Comparison of ENCODE assay signal across 21 cellular contexts in the genomic region with DNA sequence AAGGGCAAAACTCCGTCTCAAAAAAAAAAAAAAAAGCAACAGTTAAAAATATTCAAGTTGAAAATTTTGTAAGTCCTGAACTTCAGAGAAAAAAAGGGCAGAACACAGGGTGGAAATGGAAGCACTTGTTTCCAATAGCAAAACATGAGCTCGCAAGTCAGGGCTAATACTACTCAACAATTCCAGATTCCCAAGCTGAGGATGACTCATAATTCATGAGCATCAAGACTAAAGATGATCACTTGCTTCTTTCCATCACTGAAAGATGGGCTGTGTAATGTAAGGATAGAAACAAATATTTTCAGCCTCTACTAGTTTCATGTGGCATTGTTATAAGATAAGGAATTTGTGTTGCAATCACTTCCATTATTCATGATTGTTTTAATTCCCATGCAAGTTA. TPM values are rescaled to one million over a fixed set of nuclear protein-coding genes. Genes with fewer than 3 reads are reported as not detected.
DNase-seq lines count a peak whose midpoint lies in the region; ATAC-seq and TF ChIP-seq lines count a peak whose summit lies in the region.
"Had no signal": no experiment of that assay in that cellular context is flagged by ENCODE, and none has a peak within 500 bp of the region (broad histone marks: within the 10 kb centered on the region; RNA-seq: fewer than 3 reads in every experiment).

No MANE protein-coding gene starts in this region.

- H3K4me1 ChIP-seq in SK-N-SH (ENCODE audit: control insufficient read depth in 1 of 2, insufficient read depth in 2 of 2, low read depth in 1 of 2, low read length in 1 of 2): no peaks in the 10 kb centered on the region
- no peaks in the 10 kb centered on the region for H3K4me1 ChIP-seq in right atrium auricular region
- H3K4me1 ChIP-seq: BE2C had no signal

- WGBS in SK-N-SH (ENCODE audit: low lambda C conversion rate): 15% methylated on average over 2 of the region's 2 CpGs

- no peak overlapping the region for H3K4me3 Mint-ChIP-seq in T-cell
- H3K4me3 Mint-ChIP-seq: CD4-positive, alpha-beta T cell; H9 had no signal

- H3K27ac Mint-ChIP-seq in T-cell: no peak overlapping the region
- H3K27ac Mint-ChIP-seq: CD4-positive, alpha-beta T cell; H9 had no signal

- no peaks in the 10 kb centered on the region for H3K9me2 ChIP-seq in SK-N-SH

- H3K27ac ChIP-seq in SK-N-SH (ENCODE audit: low read depth in 2 of 2, low read length in 1 of 2) (no peak overlapping the region; a peak in 1 of 4 replicates), right atrium auricular region (no peak overlapping the region)
- H3K27ac ChIP-seq: 22Rv1, PC-9 had no signal

- no peaks in the 10 kb centered on the region for H3K4me1 Mint-ChIP-seq in T-cell

- no peak overlapping the region for H3K4me3 ChIP-seq in SK-N-SH (ENCODE audit: low read depth in 2 of 2, low read length in 1 of 2)
- no peak overlapping the region for H3K4me3 ChIP-seq in fibroblast of mammary gland (ENCODE audit: control insufficient read depth, low read depth, low read length)
- H3K4me3 ChIP-seq in right atrium auricular region: no peak overlapping the region
- H3K4me3 ChIP-seq: PC-9 had no signal

- no peak overlapping the region for H3K9ac ChIP-seq in SK-N-SH

- no peak overlapping the region for H2AFZ ChIP-seq in SK-N-SH (ENCODE audit: low read depth)
- H2AFZ ChIP-seq: PC-9 had no signal

- H3K36me3 Mint-ChIP-seq in T-cell: no peaks in the 10 kb centered on the region

- H3F3A ChIP-seq in SK-N-SH (replicated peaks; ENCODE audit: insufficient read depth): peaks cover 6% of the 10 kb centered on the region

- POLR2A ChIA-PET in SK-N-SH (lab: Yijun Ruan, JAX): no interaction called here
- POLR2A ChIA-PET in T-cell (lab: Charles Lee): no interaction called here

- CTCF ChIA-PET in SK-N-SH (lab: Yijun Ruan, JAX): interaction anchor here (0.7 kb wide), 1 partner anchor 31 kb away, joined by 3 read pairs; no protein-coding TSS in a partner anchor
- CTCF ChIA-PET in T-cell (lab: Charles Lee): no interaction called here

- TF ChIP-seq RAD21 in SK-N-SH (IDR thresholded peaks at IDR 0.05; ENCODE audit: low read length): no peak

- peaks cover 11 to 14% of the 10 kb centered on the region in 2 donors for H3K27me3 Mint-ChIP-seq in T-cell

- no peak for TF ChIP-seq CTCF in SK-N-SH (IDR thresholded peaks at IDR 0.05)
- TF ChIP-seq CTCF in fibroblast of mammary gland (conservative IDR thresholded peaks at IDR 0.05; ENCODE audit: control insufficient read depth, insufficient read depth, low read depth, low read length): no peak
- TF ChIP-seq CTCF in right atrium auricular region (IDR thresholded peaks at IDR 0.05): no peak

- H3K9me3 ChIP-seq in SK-N-SH: no peaks in the 10 kb centered on the region
- H3K9me3 ChIP-seq in right atrium auricular region: no peaks in the 10 kb centered on the region
- H3K9me3 ChIP-seq: BE2C had no signal

- H3K9me3 Mint-ChIP-seq in T-cell: no peaks in the 10 kb centered on the region
- H3K9me3 Mint-ChIP-seq: CD4-positive, alpha-beta T cell; H9 had no signal

- H4K20me1 ChIP-seq in SK-N-SH (ENCODE audit: insufficient read depth): no peaks in the 10 kb centered on the region

- H3K36me3 ChIP-seq in SK-N-SH (replicated peaks in 1 of 2; ENCODE audit: control insufficient read depth in 1 of 2, insufficient read depth in 2 of 2, low read length in 1 of 2): no peaks in the 10 kb centered on the region
- no peaks in the 10 kb centered on the region for H3K36me3 ChIP-seq in right atrium auricular region
- H3K36me3 ChIP-seq: BE2C had no signal

- DNase-seq in DMS53 (lab: John Stamatoyannopoulos, UW) (peak; percentile 20), DMS53 treated with DMSO at 0.1 percent for 48 hours (lab: John Stamatoyannopoulos, UW; ENCODE audit: unreplicated experiment) (no peak), SK-N-SH (no peak), fibroblast of mammary gland (ENCODE audit: low read depth) (peak; percentile 44), NCI-H524 (lab: John Stamatoyannopoulos, UW) (no peak), right atrium auricular region (ENCODE audit: low spot score) (no peak), T-cell (no peak)
- DNase-seq: BE2C; Calu3; CD4-positive, alpha-beta T cell; DMS79 treated with DMSO at 0.1 percent for 48 hours; H9; NCI-H1417 treated with DMSO at 0.1 percent for 48 hours; NCI-H1930; NCI-H510A; NCI-H82; PC-9; T-helper 1 cell had no signal

- no peak for ATAC-seq in GM21447 (IDR thresholded peaks at IDR 0.05; ENCODE audit: unreplicated experiment)
- ATAC-seq in T-cell (replicated peaks in 1 of 4): no peak
- ATAC-seq: Right ventricle myocardium inferior had no signal

- no peak overlapping the region for H3K4me2 ChIP-seq in SK-N-SH
- H3K4me2 ChIP-seq: PC-9 had no signal

- no peaks in the 10 kb centered on the region for H3K79me2 ChIP-seq in SK-N-SH (ENCODE audit: insufficient read depth)

- H3K27me3 ChIP-seq in SK-N-SH (ENCODE audit: insufficient read depth) (no peaks in the 10 kb centered on the region), right atrium auricular region (no peaks in the 10 kb centered on the region)
- H3K27me3 ChIP-seq: BE2C had no signal

- no peak; a peak in 1 of 4 replicates for TF ChIP-seq EP300 in SK-N-SH (IDR thresholded peaks at IDR 0.05; ENCODE audit: borderline replicate concordance in 1 of 2, low read depth in 1 of 2, low read length in 1 of 2)

TF ChIP-seq in SK-N-SH, 30 proteins besides CTCF, POLR2A, EP300 and RAD21:
- TF ChIP-seq, protein P1, sequence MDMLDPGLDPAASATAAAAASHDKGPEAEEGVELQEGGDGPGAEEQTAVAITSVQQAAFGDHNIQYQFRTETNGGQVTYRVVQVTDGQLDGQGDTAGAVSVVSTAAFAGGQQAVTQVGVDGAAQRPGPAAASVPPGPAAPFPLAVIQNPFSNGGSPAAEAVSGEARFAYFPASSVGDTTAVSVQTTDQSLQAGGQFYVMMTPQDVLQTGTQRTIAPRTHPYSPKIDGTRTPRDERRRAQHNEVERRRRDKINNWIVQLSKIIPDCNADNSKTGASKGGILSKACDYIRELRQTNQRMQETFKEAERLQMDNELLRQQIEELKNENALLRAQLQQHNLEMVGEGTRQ (IDR thresholded peaks at IDR 0.05; ENCODE audit: borderline replicate concordance, low read depth, low read length): no peak
- TF ChIP-seq ELF1 (IDR thresholded peaks at IDR 0.05) (no peak), POLR2AphosphoS5 (IDR thresholded peaks at IDR 0.05; ENCODE audit: low read depth, low read length) (no peak; the same call in 1 of the 2 replicates), FOSL2 (IDR thresholded peaks at IDR 0.05; ENCODE audit: borderline replicate concordance, low read depth) (peak; percentile 81; the same call in 1 of the 2 replicates), TCF12 (IDR thresholded peaks at IDR 0.05) (peak; percentile 68), GATA2 (CRISPR knock-in tag; IDR thresholded peaks at IDR 0.05) (no peak), JUND (IDR thresholded peaks at IDR 0.05) (peak; percentile 69)
- TF ChIP-seq, protein P2, sequence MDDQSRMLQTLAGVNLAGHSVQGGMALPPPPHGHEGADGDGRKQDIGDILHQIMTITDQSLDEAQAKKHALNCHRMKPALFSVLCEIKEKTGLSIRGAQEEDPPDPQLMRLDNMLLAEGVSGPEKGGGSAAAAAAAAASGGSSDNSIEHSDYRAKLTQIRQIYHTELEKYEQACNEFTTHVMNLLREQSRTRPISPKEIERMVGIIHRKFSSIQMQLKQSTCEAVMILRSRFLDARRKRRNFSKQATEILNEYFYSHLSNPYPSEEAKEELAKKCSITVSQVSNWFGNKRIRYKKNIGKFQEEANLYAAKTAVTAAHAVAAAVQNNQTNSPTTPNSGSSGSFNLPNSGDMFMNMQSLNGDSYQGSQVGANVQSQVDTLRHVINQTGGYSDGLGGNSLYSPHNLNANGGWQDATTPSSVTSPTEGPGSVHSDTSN (IDR thresholded peaks at IDR 0.05): peak; percentile 86
- TF ChIP-seq, protein P3, sequence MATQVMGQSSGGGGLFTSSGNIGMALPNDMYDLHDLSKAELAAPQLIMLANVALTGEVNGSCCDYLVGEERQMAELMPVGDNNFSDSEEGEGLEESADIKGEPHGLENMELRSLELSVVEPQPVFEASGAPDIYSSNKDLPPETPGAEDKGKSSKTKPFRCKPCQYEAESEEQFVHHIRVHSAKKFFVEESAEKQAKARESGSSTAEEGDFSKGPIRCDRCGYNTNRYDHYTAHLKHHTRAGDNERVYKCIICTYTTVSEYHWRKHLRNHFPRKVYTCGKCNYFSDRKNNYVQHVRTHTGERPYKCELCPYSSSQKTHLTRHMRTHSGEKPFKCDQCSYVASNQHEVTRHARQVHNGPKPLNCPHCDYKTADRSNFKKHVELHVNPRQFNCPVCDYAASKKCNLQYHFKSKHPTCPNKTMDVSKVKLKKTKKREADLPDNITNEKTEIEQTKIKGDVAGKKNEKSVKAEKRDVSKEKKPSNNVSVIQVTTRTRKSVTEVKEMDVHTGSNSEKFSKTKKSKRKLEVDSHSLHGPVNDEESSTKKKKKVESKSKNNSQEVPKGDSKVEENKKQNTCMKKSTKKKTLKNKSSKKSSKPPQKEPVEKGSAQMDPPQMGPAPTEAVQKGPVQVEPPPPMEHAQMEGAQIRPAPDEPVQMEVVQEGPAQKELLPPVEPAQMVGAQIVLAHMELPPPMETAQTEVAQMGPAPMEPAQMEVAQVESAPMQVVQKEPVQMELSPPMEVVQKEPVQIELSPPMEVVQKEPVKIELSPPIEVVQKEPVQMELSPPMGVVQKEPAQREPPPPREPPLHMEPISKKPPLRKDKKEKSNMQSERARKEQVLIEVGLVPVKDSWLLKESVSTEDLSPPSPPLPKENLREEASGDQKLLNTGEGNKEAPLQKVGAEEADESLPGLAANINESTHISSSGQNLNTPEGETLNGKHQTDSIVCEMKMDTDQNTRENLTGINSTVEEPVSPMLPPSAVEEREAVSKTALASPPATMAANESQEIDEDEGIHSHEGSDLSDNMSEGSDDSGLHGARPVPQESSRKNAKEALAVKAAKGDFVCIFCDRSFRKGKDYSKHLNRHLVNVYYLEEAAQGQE (IDR thresholded peaks at IDR 0.05; ENCODE audit: low read depth, low read length): no peak
- TF ChIP-seq, protein P4, sequence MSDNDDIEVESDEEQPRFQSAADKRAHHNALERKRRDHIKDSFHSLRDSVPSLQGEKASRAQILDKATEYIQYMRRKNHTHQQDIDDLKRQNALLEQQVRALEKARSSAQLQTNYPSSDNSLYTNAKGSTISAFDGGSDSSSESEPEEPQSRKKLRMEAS (IDR thresholded peaks at IDR 0.05; ENCODE audit: low read depth): 0 out of 2 replicates have a peak, but pooled peaks have one; percentile 16

RNA-seq across cellular contexts. Expression of a gene that starts 33.5 kb away (rescaled TPM):
- polyA plus RNA-seq in SK-N-SH (2012; rRNA removed): 157 and 162 TPM in 2 replicates
- 154 and 175 TPM in 2 replicates for polyA plus RNA-seq in SK-N-SH (2012; cell fraction: cytosol; rRNA removed)
- 202 and 227 TPM in 2 replicates for polyA plus RNA-seq in SK-N-SH (2012; cell fraction: nucleus; rRNA removed)
- total RNA-seq in right atrium auricular region (1 to 10 TPM in 1 of 2 donors, under 1 TPM in 1; 0.70 to 1.5 TPM), T-cell (1 to 10 TPM in 3 of 5 donors, under 1 TPM in 1, not detected in 1; 0.86 to 2.5 (median 1.5) TPM)

Comparison
In these comparisons a context has a peak if more than half of its experiments do, and no peak if none do; other contexts are left out.
1. DNase-seq: peak in DMS53 (single experiment) and fibroblast of mammary gland (single experiment); none in DMS53 treated with DMSO at 0.1 percent for 48 hours (single experiment), SK-N-SH (single experiment), NCI-H524 (0 of 2), right atrium auricular region (single experiment) and T-cell (0 of 34).